In genomic region chr14:77077040-77077439, GRCh38 we compare ENCODE assay signal across 16 cellular contexts. TPM values are rescaled to one million over a fixed set of nuclear protein-coding genes. Genes with fewer than 3 reads are reported as not detected.
DNase-seq lines count a peak whose midpoint lies in the region; ATAC-seq, FAIRE-seq and TF ChIP-seq lines count a peak whose summit lies in the region.
"Had no signal": no experiment of that assay in that cellular context is flagged by ENCODE, and none has a peak within 500 bp of the region (broad histone marks: within the 10 kb centered on the region; RNA-seq: fewer than 3 reads in every experiment).

No MANE protein-coding gene starts in this region.

- H2BK12ac ChIP-seq in H1 (ENCODE audit: low read depth, low read length), result peak overlapping the region; percentile 85; the same call in 1 of the 2 replicates

- TF ChIP-seq RAD21 in H1 (IDR thresholded peaks at IDR 0.05 in 1 of 2, conservative IDR thresholded peaks at IDR 0.05 in 1 of 2; ENCODE audit: low read depth in 2 of 2, low read length in 2 of 2), result no peak

- no peak overlapping the region for H4K8ac ChIP-seq in H1 (ENCODE audit: extremely low read depth, insufficient read depth, low read length)

- no peak overlapping the region for H3K9ac ChIP-seq in H1 (replicated peaks in 1 of 4; ENCODE audit: extremely low read depth in 1 of 4, low read depth in 3 of 4, low read length in 3 of 4)

- H3K4ac ChIP-seq in H1 (replicated peaks; ENCODE audit: insufficient read length, low read depth, low read length), result no peak overlapping the region

- H4K5ac ChIP-seq in H1 (ENCODE audit: insufficient read length, low read depth, low read length), result no peak overlapping the region

- intact Hi-C loops in gastrocnemius medialis (cut with DNase I; ENCODE audit: low total_unique reads), result loop anchor here (2.0 kb wide), 2 partner anchors 20 to 34 kb away; no protein-coding TSS in a partner anchor

- no peaks in the 10 kb centered on the region for H3K36me3 ChIP-seq in H1 (ENCODE audit: control insufficient read depth in 2 of 4, insufficient read depth in 4 of 4, low read length in 3 of 4)
- no peaks in the 10 kb centered on the region for H3K36me3 ChIP-seq in gastrocnemius medialis

- H3K56ac ChIP-seq in H1 (replicated peaks; ENCODE audit: insufficient read length, low read depth, low read length), result no peak overlapping the region

- H4K20me1 ChIP-seq in H1 (replicated peaks in 1 of 2; ENCODE audit: control insufficient read depth in 1 of 2, insufficient read depth in 2 of 2, low read length in 2 of 2), result no peaks in the 10 kb centered on the region

- peak overlapping the region; percentile 51 for H3K27ac ChIP-seq in C4-2B
- H3K27ac ChIP-seq in H1 (ENCODE audit: low read depth, low read length), result no peak overlapping the region
- peak overlapping the region; percentile 71 for H3K27ac ChIP-seq in layer of hippocampus (ENCODE audit: low read depth, low read length)
- peak overlapping the region; percentile 76 to 91 (median 84) for H3K27ac ChIP-seq in gastrocnemius medialis
- H3K27ac ChIP-seq: VCaP had no signal

- no peak overlapping the region for H3K23ac ChIP-seq in H1 (ENCODE audit: insufficient read length)

- POLR2A ChIA-PET in H1 (lab: Charles Lee; ENCODE audit: partially characterized antibody), result interaction anchor here (0.9 to 3.7 kb wide), 5 partner anchors 10 to 264 kb away, joined by 3 to 45 read pairs (median 3); partner anchors contain the start of gene ANGEL1

- H3K4me3 ChIP-seq in H1 (ENCODE audit: extremely low read depth in 1 of 4, insufficient read depth in 2 of 4, low read depth in 3 of 4, low read length in 4 of 4), result no peak overlapping the region
- H3K4me3 ChIP-seq in gastrocnemius medialis, result no peak overlapping the region

- H3K4me2 ChIP-seq in H1 (ENCODE audit: insufficient read depth in 1 of 2, low read depth in 2 of 2, low read length in 2 of 2), result peak overlapping the region in 1 of 2 experiments; percentile 40; a peak in 1 of 4 replicates

- CTCF ChIA-PET in H1 (lab: Charles Lee; ENCODE audit: partially characterized antibody), result interaction anchor here (0.9 to 16.3 kb wide), 14 partner anchors 8 to 214 kb away, joined by 3 to 719 read pairs (median 4); no protein-coding TSS in a partner anchor

- no peaks in the 10 kb centered on the region for H3K23me2 ChIP-seq in H1 (ENCODE audit: low read depth, low read length)

- FAIRE-seq in H1 (lab: Jason Lieb, UNC), result no peak

- no peaks in the 10 kb centered on the region; a peak in 1 of 7 replicates for H3K27me3 ChIP-seq in H1 (replicated peaks in 1 of 4; ENCODE audit: control insufficient read depth in 3 of 4, extremely low read depth in 1 of 4, insufficient read depth in 3 of 4, low read length in 3 of 4)
- no peaks in the 10 kb centered on the region for H3K27me3 ChIP-seq in layer of hippocampus (ENCODE audit: control insufficient read depth, insufficient read depth, low read length)
- H3K27me3 ChIP-seq in gastrocnemius medialis, result no peaks in the 10 kb centered on the region

- 82% methylated on average over 3 of the region's 3 CpGs; no CpG with 5 or more reads in 1 of the 2 experiments for WGBS in H1 (ENCODE audit: extremely low coverage in 1 of 2, insufficient coverage in 1 of 2, insufficient read length in 1 of 2, insufficient replicate concordance in 2 of 2, low coverage in 1 of 2, low lambda C conversion rate in 2 of 2, missing lambda C conversion rate in 1 of 2), 2 experiments

- no peaks in the 10 kb centered on the region for H3K79me2 ChIP-seq in H1 (ENCODE audit: control insufficient read depth in 1 of 2, insufficient read depth in 2 of 2, low read length in 2 of 2)

- H3K9me3 ChIP-seq in H1 (ENCODE audit: insufficient read depth in 2 of 2, low read depth in 1 of 2, low read length in 1 of 2), result 0 out of 4 replicates have a peak, but pooled peaks cover 0 to 4% of the 10 kb centered on the region in 2 experiments
- H3K9me3 ChIP-seq in gastrocnemius medialis, result no peaks in the 10 kb centered on the region

- H3K4me1 ChIP-seq in H1 (replicated peaks in 1 of 4; ENCODE audit: control insufficient read depth in 3 of 4, insufficient read depth in 4 of 4, low read length in 3 of 4) (peaks cover 4 to 12% (median 11%) of the 10 kb centered on the region in 4 experiments; a peak in 5 of 7 replicates), gastrocnemius medialis (peaks cover 13 to 26% of the 10 kb centered on the region in 2 donors)

- H2AFZ ChIP-seq in H1 (ENCODE audit: low read length), result no peak overlapping the region

- TF ChIP-seq CTCF in C4-2B (conservative IDR thresholded peaks at IDR 0.05), result no peak; the same call in 1 of the 2 replicates
- TF ChIP-seq CTCF in H1 (IDR thresholded peaks at IDR 0.05; ENCODE audit: control extremely low read depth in 1 of 3, insufficient read depth in 1 of 3, low read depth in 1 of 3, low read length in 3 of 3), result no peak
- no peak for TF ChIP-seq CTCF in gastrocnemius medialis (IDR thresholded peaks at IDR 0.05 in 4 of 5, conservative IDR thresholded peaks at IDR 0.05 in 1 of 5)
- TF ChIP-seq CTCF in omental fat pad (IDR thresholded peaks at IDR 0.05), result no peak

- no peaks in the 10 kb centered on the region for H3K79me1 ChIP-seq in H1 (ENCODE audit: low read depth, low read length)

- H3K14ac ChIP-seq in H1 (ENCODE audit: insufficient read length), result no peak overlapping the region

- 0 out of 2 replicates have a peak overlapping the region, but pooled peaks have one; percentile 20 for H2AK5ac ChIP-seq in H1 (ENCODE audit: low read depth, low read length)

- no peak overlapping the region for H2BK20ac ChIP-seq in H1 (ENCODE audit: low read length)

- in situ Hi-C loops in gastrocnemius medialis (cut with MboI; ENCODE audit: low sequenced_read_pairs in 4 of 4), result loop anchor here in 1 of 4 donors (25.0 kb wide), 1 partner anchor 365 kb away; no protein-coding TSS in a partner anchor

- H2BK15ac ChIP-seq in H1 (ENCODE audit: low read length), result no peak overlapping the region

- peak overlapping the region; percentile 60 for H3K18ac ChIP-seq in H1 (ENCODE audit: extremely low read depth, low read length)

- H2BK5ac ChIP-seq in H1 (ENCODE audit: low read depth, low read length), result peak overlapping the region; percentile 66; the same call in 1 of the 2 replicates

- no peak overlapping the region for H2BK120ac ChIP-seq in H1 (replicated peaks; ENCODE audit: low read depth, low read length)

- no peak for TF ChIP-seq EP300 in H1 (IDR thresholded peaks at IDR 0.05; ENCODE audit: borderline replicate concordance in 1 of 2, low read depth in 2 of 2, low read length in 2 of 2)

- peak; percentile 13 to 14 for ATAC-seq in gastrocnemius medialis
- ATAC-seq in omental fat pad (ENCODE audit: low FRiP score), result no peak
- ATAC-seq in GM19328 (IDR thresholded peaks at IDR 0.05; ENCODE audit: unreplicated experiment), result no peak
- ATAC-seq: activated CD8-positive, alpha-beta memory T cell treated with anti-CD3 and anti-CD28 coated beads, Interleukin-2, amount 10 ng/mL, durations not matched to agents 7 days and 5 days; SK-N-SH treated with all-trans-retinoic acid at 6 μM for 48 hours had no signal

- DNase-seq in H1 (ENCODE audit: low read depth in 1 of 2, low spot score in 2 of 2) (no peak), gastrocnemius medialis (no peak), 8988T (no peak), omental fat pad (ENCODE audit: low spot score) (no peak), NCI-H1930 (lab: John Stamatoyannopoulos, UW) (no peak)
- DNase-seq: ACHN; activated CD8-positive, alpha-beta memory T cell treated with anti-CD3 and anti-CD28 coated beads, Interleukin-2, amount 10 ng/mL, durations not matched to agents 7 days and 5 days; activated naive CD4-positive, alpha-beta T cell; MV-4-11; NCI-H2171; stimulated activated naive CD4-positive, alpha-beta T cell treated with Interleukin-2 at 50 U/mL for 16 hours had no signal

- TF ChIP-seq POLR2A in H1 (IDR thresholded peaks at IDR 0.05; ENCODE audit: control extremely low read depth in 1 of 2, low read depth in 2 of 2, low read length in 2 of 2) (no peak), gastrocnemius medialis (IDR thresholded peaks at IDR 0.05) (no peak)

- H4K91ac ChIP-seq in H1 (replicated peaks; ENCODE audit: insufficient read length, low read length), result no peak overlapping the region

TF ChIP-seq in H1, 55 proteins besides CTCF, POLR2A, EP300 and RAD21 (continues in another document):
- no peak for TF ChIP-seq FOSL1 (IDR thresholded peaks at IDR 0.05; ENCODE audit: insufficient read depth, low read depth, low read length)
- no peak for TF ChIP-seq SIN3A (conservative IDR thresholded peaks at IDR 0.05 in 1 of 2, IDR thresholded peaks at IDR 0.05 in 1 of 2; ENCODE audit: low read depth in 1 of 2, low read length in 2 of 2)
- no peak for TF ChIP-seq JUND (IDR thresholded peaks at IDR 0.05; ENCODE audit: low read length)
- no peak for TF ChIP-seq PHF8 (conservative IDR thresholded peaks at IDR 0.05; ENCODE audit: low read depth, low read length)
- TF ChIP-seq NRF1 (IDR thresholded peaks at IDR 0.05; ENCODE audit: low read depth, low read length), result no peak
- no peak for TF ChIP-seq EZH2 (IDR thresholded peaks at IDR 0.05; ENCODE audit: low read depth, low read length, severe bottlenecking)
- TF ChIP-seq ZNF274 (IDR thresholded peaks at IDR 0.05; ENCODE audit: borderline replicate concordance, extremely low read depth, low read length), result no peak
- no peak for TF ChIP-seq CHD2 (IDR thresholded peaks at IDR 0.05; ENCODE audit: low read length)

RNA-seq across cellular contexts. Expression of gene CIPC, which starts 21.0 kb away (rescaled TPM):
- 31.7 and 32.7 TPM in 2 replicates for total RNA-seq in H1 (2021; fragmentation: NEBNext Ultra II Directional; extraction: Animal tissue kit (Norgen Biotek cat#: 25700))
- 13.3 and 13.9 TPM in 2 replicates for polyA plus RNA-seq in H1 (2011; rRNA removed)
- polyA plus RNA-seq in H1 (2011; cell fraction: cytosol; rRNA removed), result 19.8 TPM
- 14.3 TPM for polyA plus RNA-seq in H1 (2011; cell fraction: nucleus; rRNA removed)
- 12.0 to 17.1 TPM (median 16.7 TPM) in 4 replicates for polyA plus RNA-seq in H1 (2012, experiment 1 of 2)
- polyA plus RNA-seq in H1 (2012, experiment 2 of 2), result 2.0 TPM
- polyA plus RNA-seq in H1 (2013, experiment 1 of 2), result 15.9 TPM
- 15.4 TPM for polyA plus RNA-seq in H1 (2013, experiment 2 of 2)
- 41.1 and 42.1 TPM in 2 replicates for polyA minus RNA-seq in H1 (2011; rRNA and poly(A)+ RNA removed)
- polyA minus RNA-seq in H1 (2011; cell fraction: cytosol; rRNA and poly(A)+ RNA removed), result 17.5 TPM
- polyA minus RNA-seq in H1 (2011; cell fraction: nucleus; rRNA and poly(A)+ RNA removed), result 15.8 TPM
- 100 to 1,000 TPM; 114 to 178 (median 120) TPM for total RNA-seq in gastrocnemius medialis
- 10 to 100 TPM; 34.2 to 47.3 (median 40.3) TPM for total RNA-seq in omental fat pad

RNA-seq across cellular contexts. Expression of gene IRF2BPL, which starts 48.5 kb away (rescaled TPM):
- 57.0 and 59.6 TPM in 2 replicates for total RNA-seq in H1 (2021; fragmentation: NEBNext Ultra II Directional; extraction: Animal tissue kit (Norgen Biotek cat#: 25700))
- 18.8 and 32.1 TPM in 2 replicates for polyA plus RNA-seq in H1 (2011; rRNA removed)
- 22.0 TPM for polyA plus RNA-seq in H1 (2011; cell fraction: cytosol; rRNA removed)
- 27.5 TPM for polyA plus RNA-seq in H1 (2011; cell fraction: nucleus; rRNA removed)
- polyA plus RNA-seq in H1 (2012, experiment 1 of 2), result 36.5 to 43.3 TPM (median 39.3 TPM) in 4 replicates
- 26.8 TPM for polyA plus RNA-seq in H1 (2012, experiment 2 of 2)
- polyA plus RNA-seq in H1 (2013, experiment 1 of 2), result 21.9 TPM
- polyA plus RNA-seq in H1 (2013, experiment 2 of 2), result 22.6 TPM
- polyA minus RNA-seq in H1 (2011; rRNA and poly(A)+ RNA removed), result 7.7 and 12.6 TPM in 2 replicates
- 47.4 TPM for polyA minus RNA-seq in H1 (2011; cell fraction: cytosol; rRNA and poly(A)+ RNA removed)
- polyA minus RNA-seq in H1 (2011; cell fraction: nucleus; rRNA and poly(A)+ RNA removed), result 25.9 TPM
- total RNA-seq in gastrocnemius medialis (10 to 100 TPM; 15.0 to 26.4 (median 17.0) TPM), omental fat pad (10 to 100 TPM; 31.1 to 70.0 (median 34.4) TPM)

Comparison
In these comparisons a context has a peak if more than half of its experiments do, and no peak if none do; other contexts are left out.
1. ATAC-seq: peak in gastrocnemius medialis (2 of 2); none in omental fat pad (single experiment) and GM19328 (single experiment).